In genomic region chr3:99542771-99543518, GRCh38 we compare ENCODE assay signal across 16 cellular contexts.
DNase-seq lines count a peak whose midpoint lies in the region; ATAC-seq and TF ChIP-seq lines count a peak whose summit lies in the region.
"Had no signal": no experiment of that assay in that cellular context is flagged by ENCODE, and none has a peak within 500 bp of the region (broad histone marks: within the 10 kb centered on the region; RNA-seq: fewer than 3 reads in every experiment).

No MANE protein-coding gene starts in this region.

- no peaks in the 10 kb centered on the region for H3K27me3 ChIP-seq in foreskin keratinocyte
- no peaks in the 10 kb centered on the region for H3K27me3 ChIP-seq in left lung

- ATAC-seq in GM18867 (IDR thresholded peaks at IDR 0.05; ENCODE audit: unreplicated experiment) = peak; percentile 42
- ATAC-seq in GM21786 (IDR thresholded peaks at IDR 0.05; ENCODE audit: unreplicated experiment) = peak; percentile 41
- ATAC-seq in foreskin keratinocyte = peak; percentile 89
- ATAC-seq in left lung = no peak
- ATAC-seq in activated naive CD8-positive, alpha-beta T cell treated with anti-CD3 and anti-CD28 coated beads, Interleukin-2, amount 50 U/mL, for 24 hours = no peak
- ATAC-seq: K562; stimulated activated naive CD8-positive, alpha-beta T cell treated with anti-CD3 and anti-CD28 coated beads, Interleukin-15, Interleukin-2, amounts not matched to agents 100 U/mL and 50 U/mL, for 24 hours had no signal

- no peaks in the 10 kb centered on the region for H3K36me3 ChIP-seq in left lung

- H3K27ac Mint-ChIP-seq in activated naive CD8-positive, alpha-beta T cell treated with anti-CD3 and anti-CD28 coated beads, Interleukin-2, amount 50 U/mL, for 24 hours = no peak overlapping the region
- H3K27ac Mint-ChIP-seq: memory B cell; T-helper 2 cell treated with Interferon-gamma antibody and Interleukin-4, amounts not matched to agents 5 μg/mL and 100 μg/mL, for 36 hours had no signal

- no peak overlapping the region for H3K4me3 Mint-ChIP-seq in activated naive CD8-positive, alpha-beta T cell treated with anti-CD3 and anti-CD28 coated beads, Interleukin-2, amount 50 U/mL, for 24 hours
- H3K4me3 Mint-ChIP-seq: memory B cell; T-helper 2 cell treated with Interferon-gamma antibody and Interleukin-4, amounts not matched to agents 5 μg/mL and 100 μg/mL, for 36 hours had no signal

- no peaks in the 10 kb centered on the region for H3K9me3 ChIP-seq in left lung

- H3K27ac ChIP-seq in foreskin keratinocyte = no peak overlapping the region
- H3K27ac ChIP-seq in left lung = no peak overlapping the region
- H3K27ac ChIP-seq: dorsolateral prefrontal cortex had no signal

- TF ChIP-seq CTCF in foreskin keratinocyte (conservative IDR thresholded peaks at IDR 0.05) (no peak), left lung (IDR thresholded peaks at IDR 0.05) (no peak)

- intact Hi-C loops in left lung (cut with DNase I) = no loop called here

- no peaks in the 10 kb centered on the region for H3K9me3 Mint-ChIP-seq in activated naive CD8-positive, alpha-beta T cell treated with anti-CD3 and anti-CD28 coated beads, Interleukin-2, amount 50 U/mL, for 24 hours
- H3K9me3 Mint-ChIP-seq: T-helper 2 cell treated with Interferon-gamma antibody and Interleukin-4, amounts not matched to agents 5 μg/mL and 100 μg/mL, for 36 hours had no signal

- H3K4me1 ChIP-seq in foreskin keratinocyte (peaks cover 49% of the 10 kb centered on the region), left lung (peaks cover 4 to 15% of the 10 kb centered on the region in 2 donors)

- no peak overlapping the region for H3K4me3 ChIP-seq in left lung
- H3K4me3 ChIP-seq: dorsolateral prefrontal cortex, K562 had no signal

- DNase-seq in NCI-H226 = peak; percentile 73
- DNase-seq in foreskin keratinocyte = peak; percentile 86 to 91
- no peak for DNase-seq in left lung
- DNase-seq in activated naive CD8-positive, alpha-beta T cell treated with anti-CD3 and anti-CD28 coated beads, Interleukin-2, amount 50 U/mL, for 24 hours = no peak
- DNase-seq in D341Med (ENCODE audit: low spot score) = no peak
- DNase-seq in stimulated activated CD4-positive, alpha-beta T cell treated with anti-CD3 and anti-CD28 coated beads, Interleukin-12 subunit alpha, Interleukin-12 subunit beta, amount 100 ng/mL, for 4 hours = no peak
- DNase-seq: dorsolateral prefrontal cortex; posterior cingulate gyrus; stimulated activated CD4-positive, alpha-beta T cell treated with anti-CD3 and anti-CD28 coated beads, Interleukin-2, amount 100 ng/mL, for 24 hours; stimulated activated naive CD8-positive, alpha-beta T cell treated with anti-CD3 and anti-CD28 coated beads, Interleukin-15, Interleukin-2, amounts not matched to agents 100 U/mL and 50 U/mL, for 24 hours had no signal

- H3K27me3 Mint-ChIP-seq in activated naive CD8-positive, alpha-beta T cell treated with anti-CD3 and anti-CD28 coated beads, Interleukin-2, amount 50 U/mL, for 24 hours = no peaks in the 10 kb centered on the region
- H3K27me3 Mint-ChIP-seq: CD4-positive, CD25-positive, alpha-beta regulatory T cell had no signal

- H3K4me1 Mint-ChIP-seq in activated naive CD8-positive, alpha-beta T cell treated with anti-CD3 and anti-CD28 coated beads, Interleukin-2, amount 50 U/mL, for 24 hours = peaks cover 3% of the 10 kb centered on the region

- H3K36me3 Mint-ChIP-seq in activated naive CD8-positive, alpha-beta T cell treated with anti-CD3 and anti-CD28 coated beads, Interleukin-2, amount 50 U/mL, for 24 hours (ENCODE audit: low read depth) = no peaks in the 10 kb centered on the region
- H3K36me3 Mint-ChIP-seq: CD4-positive, CD25-positive, alpha-beta regulatory T cell; memory B cell had no signal

Comparison
In these comparisons a context has a peak if more than half of its experiments do, and no peak if none do; other contexts are left out.
1. ATAC-seq: peak in GM18867 (single experiment), GM21786 (single experiment) and foreskin keratinocyte (single experiment); none in left lung (single experiment) and activated naive CD8-positive, alpha-beta T cell treated with anti-CD3 and anti-CD28 coated beads, Interleukin-2, amount 50 U/mL, for 24 hours (single experiment).
2. DNase-seq: peak in NCI-H226 (single experiment) and foreskin keratinocyte (2 of 2); none in left lung (0 of 2), activated naive CD8-positive, alpha-beta T cell treated with anti-CD3 and anti-CD28 coated beads, Interleukin-2, amount 50 U/mL, for 24 hours (single experiment), D341Med (single experiment) and stimulated activated CD4-positive, alpha-beta T cell treated with anti-CD3 and anti-CD28 coated beads, Interleukin-12 subunit alpha, Interleukin-12 subunit beta, amount 100 ng/mL, for 4 hours (single experiment).